Comparison of ENCODE assay signal across 16 cellular contexts in genomic region chr7:29956477-29956836, GRCh38. TPM values are rescaled to one million over a fixed set of nuclear protein-coding genes. Genes with fewer than 3 reads are reported as not detected.
DNase-seq lines count a peak whose midpoint lies in the region; ATAC-seq lines count a peak whose summit lies in the region.
"Had no signal": no experiment of that assay in that cellular context is flagged by ENCODE, and none has a peak within 500 bp of the region (broad histone marks: within the 10 kb centered on the region; RNA-seq: fewer than 3 reads in every experiment).

No MANE protein-coding gene starts in this region.

- H3K36me3 Mint-ChIP-seq in activated CD8-positive, alpha-beta memory T cell treated with anti-CD3 and anti-CD28 coated beads, Interleukin-2, amount 10 ng/mL, durations not matched to agents 7 days and 5 days = no peaks in the 10 kb centered on the region
- no peaks in the 10 kb centered on the region for H3K36me3 Mint-ChIP-seq in natural killer cell treated with Interleukin-12 subunit alpha and Interleukin-12 subunit beta and Interleukin-15 and Interleukin-18, amount 100 ng/mL, for 72 hours

- ATAC-seq in activated CD8-positive, alpha-beta memory T cell treated with anti-CD3 and anti-CD28 coated beads, Interleukin-2, amount 10 ng/mL, durations not matched to agents 7 days and 5 days = peak; percentile 31
- ATAC-seq in GM21528 (IDR thresholded peaks at IDR 0.05; ENCODE audit: low FRiP score, unreplicated experiment) (peak; percentile 28), HG03457 (IDR thresholded peaks at IDR 0.05; ENCODE audit: unreplicated experiment) (peak; percentile 16), GM21381 (IDR thresholded peaks at IDR 0.05; ENCODE audit: unreplicated experiment) (no peak)
- no peak for ATAC-seq in natural killer cell treated with Interleukin-12 subunit alpha and Interleukin-12 subunit beta and Interleukin-15 and Interleukin-18, amount 100 ng/mL, for 72 hours
- ATAC-seq: K562, psoas muscle had no signal

- CTCF ChIA-PET in activated CD8-positive, alpha-beta memory T cell treated with anti-CD3 and anti-CD28 coated beads, Interleukin-2, amount 10 ng/mL, durations not matched to agents 7 days and 5 days (lab: Charles Lee) = interaction anchor here (0.9 to 1.8 kb wide), 6 partner anchors 24 to 1029 kb away, joined by 3 to 6 read pairs (median 3); partner anchors contain the start of gene FKBP14

- H3K4me1 Mint-ChIP-seq in activated CD8-positive, alpha-beta memory T cell treated with anti-CD3 and anti-CD28 coated beads, Interleukin-2, amount 10 ng/mL, durations not matched to agents 7 days and 5 days = peaks cover 33% of the 10 kb centered on the region
- H3K4me1 Mint-ChIP-seq in natural killer cell treated with Interleukin-12 subunit alpha and Interleukin-12 subunit beta and Interleukin-15 and Interleukin-18, amount 100 ng/mL, for 72 hours (ENCODE audit: low read depth in 2 of 2) = peaks cover 20 to 35% of the 10 kb centered on the region in 2 donors

- peak overlapping the region; percentile 77 for H3K27ac Mint-ChIP-seq in activated CD8-positive, alpha-beta memory T cell treated with anti-CD3 and anti-CD28 coated beads, Interleukin-2, amount 10 ng/mL, durations not matched to agents 7 days and 5 days
- peak overlapping the region; percentile 8 to 19 for H3K27ac Mint-ChIP-seq in natural killer cell treated with Interleukin-12 subunit alpha and Interleukin-12 subunit beta and Interleukin-15 and Interleukin-18, amount 100 ng/mL, for 72 hours
- H3K27ac Mint-ChIP-seq: type B pancreatic cell had no signal

- no peaks in the 10 kb centered on the region for H3K9me3 Mint-ChIP-seq in activated CD8-positive, alpha-beta memory T cell treated with anti-CD3 and anti-CD28 coated beads, Interleukin-2, amount 10 ng/mL, durations not matched to agents 7 days and 5 days (ENCODE audit: low read depth)
- H3K9me3 Mint-ChIP-seq in natural killer cell treated with Interleukin-12 subunit alpha and Interleukin-12 subunit beta and Interleukin-15 and Interleukin-18, amount 100 ng/mL, for 72 hours = no peaks in the 10 kb centered on the region
- H3K9me3 Mint-ChIP-seq: type B pancreatic cell had no signal

- peak overlapping the region; percentile 53 for H3K4me3 Mint-ChIP-seq in activated CD8-positive, alpha-beta memory T cell treated with anti-CD3 and anti-CD28 coated beads, Interleukin-2, amount 10 ng/mL, durations not matched to agents 7 days and 5 days
- H3K4me3 Mint-ChIP-seq in natural killer cell treated with Interleukin-12 subunit alpha and Interleukin-12 subunit beta and Interleukin-15 and Interleukin-18, amount 100 ng/mL, for 72 hours = peak overlapping the region; percentile 45
- H3K4me3 Mint-ChIP-seq: type B pancreatic cell had no signal

- DNase-seq in activated CD8-positive, alpha-beta memory T cell treated with anti-CD3 and anti-CD28 coated beads, Interleukin-2, amount 10 ng/mL, durations not matched to agents 7 days and 5 days = no peak
- DNase-seq in activated CD8-positive, alpha-beta memory T cell treated with anti-CD3 and anti-CD28 coated beads, Interleukin-2, amount 50 U/mL, for 48 hours = no peak
- no peak for DNase-seq in natural killer cell treated with Interleukin-12 subunit alpha and Interleukin-12 subunit beta and Interleukin-15 and Interleukin-18, amount 100 ng/mL, for 72 hours (ENCODE audit: low spot score)
- DNase-seq in mucosa of gallbladder (ENCODE audit: low spot score) = no peak
- no peak for DNase-seq in stimulated activated naive CD4-positive, alpha-beta T cell treated with Interleukin-2 at 50 U/mL for 16 hours (lab: John Stamatoyannopoulos, UW)
- DNase-seq: Calu3, HCEC 1CT, kidney, mucosa of descending colon, NCI-H510A treated with DMSO at 0.1 percent for 48 hours, psoas muscle had no signal

- peaks cover 9% of the 10 kb centered on the region for H3K27me3 Mint-ChIP-seq in activated CD8-positive, alpha-beta memory T cell treated with anti-CD3 and anti-CD28 coated beads, Interleukin-2, amount 10 ng/mL, durations not matched to agents 7 days and 5 days
- H3K27me3 Mint-ChIP-seq in natural killer cell treated with Interleukin-12 subunit alpha and Interleukin-12 subunit beta and Interleukin-15 and Interleukin-18, amount 100 ng/mL, for 72 hours = no peaks in the 10 kb centered on the region
- H3K27me3 Mint-ChIP-seq: type B pancreatic cell had no signal

RNA-seq across cellular contexts. Expression of gene SCRN1, which starts 33.1 kb away (rescaled TPM):
- 1 to 10 TPM; 3.5 to 4.9 TPM for total RNA-seq in activated CD8-positive, alpha-beta memory T cell treated with anti-CD3 and anti-CD28 coated beads, Interleukin-2, amount 10 ng/mL, durations not matched to agents 7 days and 5 days
- 10 to 100 TPM in 1 of 2 donors, 1 to 10 TPM in 1; 9.0 to 19.5 TPM for total RNA-seq in natural killer cell treated with Interleukin-12 subunit alpha and Interleukin-12 subunit beta and Interleukin-15 and Interleukin-18, amount 100 ng/mL, for 72 hours
- 63.9 TPM for total RNA-seq in mucosa of gallbladder

Comparison
In these comparisons a context has a peak if more than half of its experiments do, and no peak if none do; other contexts are left out.
1. ATAC-seq: peak in activated CD8-positive, alpha-beta memory T cell treated with anti-CD3 and anti-CD28 coated beads, Interleukin-2, amount 10 ng/mL, durations not matched to agents 7 days and 5 days (single experiment), GM21528 (single experiment) and HG03457 (single experiment); none in natural killer cell treated with Interleukin-12 subunit alpha and Interleukin-12 subunit beta and Interleukin-15 and Interleukin-18, amount 100 ng/mL, for 72 hours (0 of 2) and GM21381 (single experiment).